In the genomic region with DNA sequence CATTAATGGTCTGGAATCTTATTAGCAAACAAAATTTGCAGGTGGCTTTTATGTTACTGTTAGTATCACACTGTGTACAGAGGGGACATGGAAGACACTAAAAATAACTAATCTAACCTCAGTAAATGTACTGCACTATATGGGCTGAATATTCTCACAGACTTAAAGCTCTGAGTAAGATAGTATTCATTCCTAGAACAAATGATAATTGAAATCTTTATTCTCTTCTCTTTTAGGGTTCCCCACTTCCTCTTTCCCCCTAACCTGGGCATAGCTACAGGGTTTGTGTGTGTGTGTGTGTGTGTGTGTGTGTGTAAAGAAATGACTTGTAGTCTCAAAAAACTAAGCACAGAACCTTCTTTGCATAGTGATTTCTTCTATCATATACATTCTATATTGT, we compare ENCODE assay signal across 9 cellular contexts. TPM values are rescaled to one million over a fixed set of nuclear protein-coding genes. Genes with fewer than 3 reads are reported as not detected.
A peak's percentile ranks its signal among the peaks of the same experiment; 100 is the strongest.
DNase-seq lines count a peak whose midpoint lies in the region; ATAC-seq and TF ChIP-seq lines count a peak whose summit lies in the region.
"Had no signal": no experiment of that assay in that cellular context is flagged by ENCODE, and none has a peak within 500 bp of the region (broad histone marks: within the 10 kb centered on the region; RNA-seq: fewer than 3 reads in every experiment).

No MANE protein-coding gene starts in this region.

- H3K9me3 ChIP-seq in left ventricle myocardium inferior (replicated peaks) = peaks cover 4% of the 10 kb centered on the region
- H3K9me3 ChIP-seq in CD4-positive, alpha-beta T cell (ENCODE audit: control insufficient read depth, low read length) = no peaks in the 10 kb centered on the region

- H3K9me3 Mint-ChIP-seq in CD4-positive, alpha-beta T cell = no peaks in the 10 kb centered on the region

- no peaks in the 10 kb centered on the region for H3K36me3 Mint-ChIP-seq in CD4-positive, alpha-beta T cell (ENCODE audit: low read depth)

- peaks cover 18% of the 10 kb centered on the region for H3K4me1 ChIP-seq in left ventricle myocardium inferior
- H3K4me1 ChIP-seq: parathyroid adenoma had no signal

- no peak overlapping the region for H3K4me3 Mint-ChIP-seq in CD4-positive, alpha-beta T cell

- CTCF ChIA-PET in CD4-positive, alpha-beta T cell (lab: Charles Lee) = no interaction called here

- no peaks in the 10 kb centered on the region for H3K27me3 Mint-ChIP-seq in CD4-positive, alpha-beta T cell

- H3K4me1 Mint-ChIP-seq in CD4-positive, alpha-beta T cell (ENCODE audit: low read depth) = no peaks in the 10 kb centered on the region

- intact Hi-C loops in left ventricle myocardium inferior (cut with micrococcal nuclease) = no loop called here
- intact Hi-C loops in head of caudate nucleus (cut with DNase I) = no loop called here
- intact Hi-C loops in CD4-positive, alpha-beta T cell (cut with DNase I, micrococcal nuclease) = no loop called here

- POLR2A ChIA-PET in CD4-positive, alpha-beta T cell (lab: Charles Lee) = no interaction called here

- peak; percentile 82 for ATAC-seq in GM21360 (IDR thresholded peaks at IDR 0.05; ENCODE audit: unreplicated experiment)
- peak; percentile 78 for ATAC-seq in HG03460 (IDR thresholded peaks at IDR 0.05; ENCODE audit: unreplicated experiment)
- no peak for ATAC-seq in CD4-positive, alpha-beta T cell (ENCODE audit: poor library complexity)

- peak overlapping the region; percentile 81 for H3K27ac ChIP-seq in left ventricle myocardium inferior (replicated peaks)
- no peak overlapping the region for H3K27ac ChIP-seq in CD4-positive, alpha-beta T cell (ENCODE audit: low read depth, low read length)
- H3K27ac ChIP-seq: parathyroid adenoma had no signal

- no peaks in the 10 kb centered on the region for H3K27me3 ChIP-seq in left ventricle myocardium inferior (ENCODE audit: low read depth)
- H3K27me3 ChIP-seq in CD4-positive, alpha-beta T cell (ENCODE audit: control insufficient read depth, insufficient read depth, low read length) = no peaks in the 10 kb centered on the region

- no peak for TF ChIP-seq CTCF in left ventricle myocardium inferior (IDR thresholded peaks at IDR 0.05; ENCODE audit: borderline replicate concordance)
- TF ChIP-seq CTCF in CD4-positive, alpha-beta T cell (IDR thresholded peaks at IDR 0.05) = no peak

- no peak overlapping the region for H3K4me3 ChIP-seq in left ventricle myocardium inferior

- H3K36me3 ChIP-seq in left ventricle myocardium inferior = no peaks in the 10 kb centered on the region

- H3K27ac Mint-ChIP-seq in CD4-positive, alpha-beta T cell = no peak overlapping the region

- DNase-seq in CD1c-positive myeloid dendritic cell (ENCODE audit: extremely low spot score) (peak; percentile 52), left ventricle myocardium inferior (no peak), head of caudate nucleus (no peak), DMS153 treated with DMSO at 0.1 percent for 48 hours (lab: John Stamatoyannopoulos, UW; ENCODE audit: unreplicated experiment) (no peak), NCI-H1694 (lab: John Stamatoyannopoulos, UW) (no peak)
- no peak for DNase-seq in CD4-positive, alpha-beta T cell

RNA-seq across cellular contexts. Expression of a gene that starts 21.4 kb away (rescaled TPM):
- 137 TPM for total RNA-seq in left ventricle myocardium inferior
- total RNA-seq in CD4-positive, alpha-beta T cell = 100 to 1,000 TPM; 162 to 168 TPM
